ENCODE assay signal across 13 cellular contexts in the genomic region with DNA sequence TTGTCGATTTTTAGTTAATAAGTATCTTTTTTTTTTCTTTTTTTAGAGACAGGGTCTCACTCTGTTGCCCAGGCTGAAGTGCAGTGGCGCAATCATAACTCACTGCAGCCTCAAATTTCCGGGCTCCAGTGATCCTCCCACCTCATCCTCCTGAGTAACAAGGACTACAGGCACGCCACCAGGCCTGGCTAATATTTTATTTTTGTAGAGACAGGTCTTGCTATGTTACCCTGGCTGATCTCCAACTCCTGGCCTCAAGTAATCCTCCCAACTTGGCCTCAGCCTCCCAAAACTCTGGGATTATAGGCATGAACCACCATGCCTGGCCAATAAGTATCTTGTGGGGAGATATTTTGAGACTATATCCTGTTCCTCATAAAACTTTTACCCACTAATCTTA. TPM values are rescaled to one million over a fixed set of nuclear protein-coding genes. Genes with fewer than 3 reads are reported as not detected.
DNase-seq lines count a peak whose midpoint lies in the region; ATAC-seq and TF ChIP-seq lines count a peak whose summit lies in the region.
"Had no signal": no experiment of that assay in that cellular context is flagged by ENCODE, and none has a peak within 500 bp of the region (broad histone marks: within the 10 kb centered on the region; RNA-seq: fewer than 3 reads in every experiment).

No MANE protein-coding gene starts in this region.

- 80 to 85% methylated on average over 2 to 4 of the region's 4 CpGs for WGBS in transverse colon (ENCODE audit: low coverage in 1 of 2), 2 donors

- H3K4me1 ChIP-seq in transverse colon = no peaks in the 10 kb centered on the region
- H3K4me1 ChIP-seq: stomach had no signal

- H3K36me3 Mint-ChIP-seq in activated CD8-positive, alpha-beta memory T cell treated with anti-CD3 and anti-CD28 coated beads, Interleukin-2, amount 10 ng/mL, durations not matched to agents 7 days and 5 days = peaks cover 7% of the 10 kb centered on the region
- H3K36me3 Mint-ChIP-seq: mesothelial cell of epicardium had no signal

- no peak for TF ChIP-seq EP300 in transverse colon (IDR thresholded peaks at IDR 0.05; ENCODE audit: low read depth)

- CTCF ChIA-PET in activated CD8-positive, alpha-beta memory T cell treated with anti-CD3 and anti-CD28 coated beads, Interleukin-2, amount 10 ng/mL, durations not matched to agents 7 days and 5 days (lab: Charles Lee) = no interaction called here

- TF ChIP-seq CTCF in transverse colon (IDR thresholded peaks at IDR 0.05) = no peak

- no peaks in the 10 kb centered on the region for H3K27me3 ChIP-seq in transverse colon
- H3K27me3 ChIP-seq: stomach had no signal

- intact Hi-C loops in transverse colon (cut with DNase I; ENCODE audit: low total_unique reads) (no loop called here), Right ventricle myocardium inferior (cut with DNase I) (no loop called here)

- peaks cover 19% of the 10 kb centered on the region for H3K4me1 Mint-ChIP-seq in activated CD8-positive, alpha-beta memory T cell treated with anti-CD3 and anti-CD28 coated beads, Interleukin-2, amount 10 ng/mL, durations not matched to agents 7 days and 5 days
- H3K4me1 Mint-ChIP-seq: central memory CD8-positive, alpha-beta T cell; mesothelial cell of epicardium had no signal

- no peaks in the 10 kb centered on the region for H3K36me3 ChIP-seq in transverse colon
- H3K36me3 ChIP-seq: stomach had no signal

- peak overlapping the region; percentile 50 for H3K27ac Mint-ChIP-seq in activated CD8-positive, alpha-beta memory T cell treated with anti-CD3 and anti-CD28 coated beads, Interleukin-2, amount 10 ng/mL, durations not matched to agents 7 days and 5 days
- H3K27ac Mint-ChIP-seq: mesothelial cell of epicardium had no signal

- H3K4me3 Mint-ChIP-seq in activated CD8-positive, alpha-beta memory T cell treated with anti-CD3 and anti-CD28 coated beads, Interleukin-2, amount 10 ng/mL, durations not matched to agents 7 days and 5 days = peak overlapping the region; percentile 8
- H3K4me3 Mint-ChIP-seq: central memory CD8-positive, alpha-beta T cell; mesothelial cell of epicardium had no signal

- TF ChIP-seq POLR2A in transverse colon (IDR thresholded peaks at IDR 0.05) = no peak

- H3K9me3 Mint-ChIP-seq in activated CD8-positive, alpha-beta memory T cell treated with anti-CD3 and anti-CD28 coated beads, Interleukin-2, amount 10 ng/mL, durations not matched to agents 7 days and 5 days (ENCODE audit: low read depth) = no peaks in the 10 kb centered on the region
- H3K9me3 Mint-ChIP-seq: central memory CD8-positive, alpha-beta T cell; mesothelial cell of epicardium had no signal

- no peaks in the 10 kb centered on the region for H3K9me3 ChIP-seq in transverse colon
- H3K9me3 ChIP-seq: stomach had no signal

- in situ Hi-C loops in transverse colon (cut with MboI; ENCODE audit: low pct_ligation_motif_present in 1 of 4, low pct_unique_long_range_greater_than_20kb in 1 of 4, low sequenced_read_pairs in 3 of 4) = no loop called here

- peak overlapping the region in 3 of 4 donors; percentile 17 to 52 (median 31) for H3K27ac ChIP-seq in transverse colon

- DNase-seq in activated CD8-positive, alpha-beta memory T cell treated with anti-CD3 and anti-CD28 coated beads, Interleukin-2, amount 10 ng/mL, durations not matched to agents 7 days and 5 days = no peak
- DNase-seq in activated CD8-positive, alpha-beta memory T cell treated with anti-CD3 and anti-CD28 coated beads, Interleukin-2, amount 50 U/mL, for 48 hours = no peak
- peak; percentile 23 for DNase-seq in UCSD-AML1 (lab: John Stamatoyannopoulos, UW; ENCODE audit: unreplicated experiment)
- no peak for DNase-seq in transverse colon
- no peak for DNase-seq in NCI-H774 (lab: John Stamatoyannopoulos, UW)
- no peak for DNase-seq in NCI-H2196 treated with DMSO at 0.1 percent for 48 hours (lab: John Stamatoyannopoulos, UW; ENCODE audit: unreplicated experiment)
- no peak for DNase-seq in Right ventricle myocardium inferior (ENCODE audit: missing footprints)
- DNase-seq: NCI-H1436, SHP77, stomach had no signal

- no peaks in the 10 kb centered on the region for H3K27me3 Mint-ChIP-seq in activated CD8-positive, alpha-beta memory T cell treated with anti-CD3 and anti-CD28 coated beads, Interleukin-2, amount 10 ng/mL, durations not matched to agents 7 days and 5 days
- H3K27me3 Mint-ChIP-seq: central memory CD8-positive, alpha-beta T cell had no signal

- no peak overlapping the region for H3K4me3 ChIP-seq in transverse colon
- H3K4me3 ChIP-seq: stomach had no signal

- ATAC-seq in activated CD8-positive, alpha-beta memory T cell treated with anti-CD3 and anti-CD28 coated beads, Interleukin-2, amount 10 ng/mL, durations not matched to agents 7 days and 5 days = no peak
- peak; percentile 49 for ATAC-seq in HG03342 (IDR thresholded peaks at IDR 0.05; ENCODE audit: unreplicated experiment)
- ATAC-seq in Right ventricle myocardium inferior = no peak

RNA-seq across cellular contexts. Expression of a gene that starts 29.4 kb away (rescaled TPM):
- 10 to 100 TPM; 56.0 to 63.6 TPM for total RNA-seq in activated CD8-positive, alpha-beta memory T cell treated with anti-CD3 and anti-CD28 coated beads, Interleukin-2, amount 10 ng/mL, durations not matched to agents 7 days and 5 days
- total RNA-seq in transverse colon = 10 to 100 TPM in 3 of 4 donors, 1 to 10 TPM in 1; 9.6 to 25.8 (median 12.5) TPM
- 1.4 TPM for total RNA-seq in Right ventricle myocardium inferior

RNA-seq across cellular contexts. Expression of a gene that starts 50.6 kb away (rescaled TPM):
- 10 to 100 TPM; 55.9 to 60.9 TPM for total RNA-seq in activated CD8-positive, alpha-beta memory T cell treated with anti-CD3 and anti-CD28 coated beads, Interleukin-2, amount 10 ng/mL, durations not matched to agents 7 days and 5 days
- total RNA-seq in transverse colon = 100 to 1,000 TPM in 1 of 4 donors, 10 to 100 TPM in 2, 1 to 10 TPM in 1; 4.0 to 157 (median 42.3) TPM
- 47.7 TPM for total RNA-seq in Right ventricle myocardium inferior
